ENCODE assay signal across 8 cellular contexts in the genomic region with DNA sequence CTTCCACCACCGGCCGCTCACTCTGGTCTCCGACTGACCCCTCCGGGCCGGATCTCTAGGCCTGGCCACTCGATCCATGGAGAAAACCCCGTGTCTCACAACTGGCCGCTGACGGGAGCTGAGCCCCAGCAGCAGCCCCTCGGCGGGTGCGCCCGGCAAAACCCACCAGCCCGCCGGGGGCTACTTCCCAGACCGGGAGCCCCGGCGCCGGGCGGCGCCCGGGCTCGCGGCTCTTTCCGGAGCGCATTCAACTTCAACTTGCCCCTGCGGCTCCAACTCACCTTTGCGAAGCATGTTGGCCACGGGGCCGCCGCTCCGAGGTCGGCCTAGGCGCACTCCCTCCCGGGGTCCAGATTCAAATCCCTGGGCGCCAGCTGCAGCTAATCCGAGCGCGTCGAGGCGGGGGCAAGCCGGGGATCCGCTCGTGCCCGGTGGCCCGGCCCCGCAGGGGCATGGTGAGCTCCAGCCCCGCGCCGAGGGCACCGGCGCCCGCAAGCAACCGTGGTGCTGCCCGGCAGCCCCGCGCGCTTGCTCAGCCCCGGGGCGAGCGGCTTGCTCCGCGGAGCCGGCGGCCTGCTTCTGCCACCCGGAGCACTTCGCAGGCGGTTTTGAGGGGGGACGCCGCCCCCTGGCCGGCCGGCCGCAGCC. TPM values are rescaled to one million over a fixed set of nuclear protein-coding genes. Genes with fewer than 3 reads are reported as not detected.
DNase-seq lines count a peak whose midpoint lies in the region; ATAC-seq lines count a peak whose summit lies in the region.

No MANE protein-coding gene starts in this region.

- no peak overlapping the region for H3K27ac ChIP-seq in CD4-positive, CD25-positive, alpha-beta regulatory T cell (ENCODE audit: insufficient read depth, low read length, poor library complexity, severe bottlenecking)
- no peak overlapping the region for H3K27ac ChIP-seq in effector memory CD4-positive, alpha-beta T cell (ENCODE audit: insufficient read depth, low read length, poor library complexity, severe bottlenecking)

- no peaks in the 10 kb centered on the region for H3K9me3 ChIP-seq in CD4-positive, CD25-positive, alpha-beta regulatory T cell (ENCODE audit: control insufficient read depth in 2 of 2, low read length in 2 of 2)
- H3K9me3 ChIP-seq in MG63 (no peaks in the 10 kb centered on the region), neuron (ENCODE audit: low read length) (no peaks in the 10 kb centered on the region)
- H3K9me3 ChIP-seq in effector memory CD4-positive, alpha-beta T cell (ENCODE audit: control insufficient read depth, low read length): no peaks in the 10 kb centered on the region

- H3K36me3 Mint-ChIP-seq in CD4-positive, CD25-positive, alpha-beta regulatory T cell: no peaks in the 10 kb centered on the region

- no peak overlapping the region for H3K27ac Mint-ChIP-seq in CD4-positive, CD25-positive, alpha-beta regulatory T cell

- peaks cover 75% of the 10 kb centered on the region for H3K27me3 Mint-ChIP-seq in CD4-positive, CD25-positive, alpha-beta regulatory T cell

- no peak for ATAC-seq in CD4-positive, CD25-positive, alpha-beta regulatory T cell (ENCODE audit: low read depth in 2 of 2)
- no peak for ATAC-seq in HG03354 (IDR thresholded peaks at IDR 0.05; ENCODE audit: poor library complexity, severe bottlenecking, unreplicated experiment)

- H3K4me3 ChIP-seq in CD4-positive, CD25-positive, alpha-beta regulatory T cell (ENCODE audit: low read depth, low read length): no peak overlapping the region
- H3K4me3 ChIP-seq in MG63 (peak overlapping the region; percentile 44), neuron (ENCODE audit: low read length) (peak overlapping the region; percentile 31)
- peak overlapping the region; percentile 74 for H3K4me3 ChIP-seq in effector memory CD4-positive, alpha-beta T cell (ENCODE audit: insufficient read depth, low read depth, low read length, poor library complexity, severe bottlenecking)

- H3K4me1 Mint-ChIP-seq in CD4-positive, CD25-positive, alpha-beta regulatory T cell: peaks cover 0 to 18% (median 3%) of the 10 kb centered on the region in 4 donors

- DNase-seq in CD4-positive, CD25-positive, alpha-beta regulatory T cell: no peak
- no peak for DNase-seq in MG63
- no peak for DNase-seq in effector memory CD4-positive, alpha-beta T cell
- no peak for DNase-seq in putamen (ENCODE audit: low spot score)
- no peak for DNase-seq in AML-193 (lab: John Stamatoyannopoulos, UW)
- DNase-seq in NCI-H1092 (lab: John Stamatoyannopoulos, UW): no peak

- no peaks in the 10 kb centered on the region for H3K9me3 Mint-ChIP-seq in CD4-positive, CD25-positive, alpha-beta regulatory T cell

- H3K4me1 ChIP-seq in CD4-positive, CD25-positive, alpha-beta regulatory T cell (ENCODE audit: control insufficient read depth, insufficient read depth, low read length, poor library complexity, severe bottlenecking): peaks cover 38% of the 10 kb centered on the region
- H3K4me1 ChIP-seq in effector memory CD4-positive, alpha-beta T cell (ENCODE audit: control insufficient read depth, insufficient read depth, low read length, poor library complexity, severe bottlenecking): peaks cover 30% of the 10 kb centered on the region
- peaks cover 24% of the 10 kb centered on the region for H3K4me1 ChIP-seq in neuron (ENCODE audit: insufficient read depth, low read length)

- H3K27me3 ChIP-seq in CD4-positive, CD25-positive, alpha-beta regulatory T cell (ENCODE audit: control insufficient read depth, insufficient read depth, low read length): peaks cover 7% of the 10 kb centered on the region
- H3K27me3 ChIP-seq in MG63 (no peaks in the 10 kb centered on the region), neuron (ENCODE audit: insufficient read depth, low read length) (peaks cover 69% of the 10 kb centered on the region)
- H3K27me3 ChIP-seq in effector memory CD4-positive, alpha-beta T cell (replicated peaks; ENCODE audit: control insufficient read depth, insufficient read depth, low read length, poor library complexity, severe bottlenecking): peaks cover 15% of the 10 kb centered on the region

- H3K36me3 ChIP-seq in CD4-positive, CD25-positive, alpha-beta regulatory T cell (ENCODE audit: control insufficient read depth, insufficient read depth, low read length): no peaks in the 10 kb centered on the region
- no peaks in the 10 kb centered on the region for H3K36me3 ChIP-seq in MG63
- no peaks in the 10 kb centered on the region for H3K36me3 ChIP-seq in effector memory CD4-positive, alpha-beta T cell (ENCODE audit: control insufficient read depth, insufficient read depth, low read length)
- no peaks in the 10 kb centered on the region for H3K36me3 ChIP-seq in neuron (ENCODE audit: insufficient read depth, low read length)

- H2AFZ ChIP-seq in neuron (ENCODE audit: low read depth, low read length): peak overlapping the region; percentile 55

- peak overlapping the region in 3 of 4 donors; percentile 58 to 86 (median 81) for H3K4me3 Mint-ChIP-seq in CD4-positive, CD25-positive, alpha-beta regulatory T cell

RNA-seq across cellular contexts. Expression of a gene that starts 0.4 kb away (rescaled TPM):
- 0.35 TPM for total RNA-seq in CD4-positive, CD25-positive, alpha-beta regulatory T cell
- under 1 TPM in 2 of 4 donors, not detected in 2; 0.14 to 0.28 TPM for polyA plus RNA-seq in CD4-positive, CD25-positive, alpha-beta regulatory T cell
- 4.9 and 8.9 TPM in 2 replicates for total RNA-seq in MG63 (2014; rRNA removed; shearing (Covaris generic); ENCODE audit: low replicate concordance)

RNA-seq across cellular contexts. Expression of a gene that starts 5.3 kb away (rescaled TPM):
- 70.0 TPM for total RNA-seq in CD4-positive, CD25-positive, alpha-beta regulatory T cell
- polyA plus RNA-seq in CD4-positive, CD25-positive, alpha-beta regulatory T cell: 10 to 100 TPM; 32.4 to 40.4 (median 36.4) TPM
- total RNA-seq in MG63 (2014; rRNA removed; shearing (Covaris generic); ENCODE audit: low replicate concordance): 14.2 and 18.4 TPM in 2 replicates

RNA-seq across cellular contexts. Expression of a gene that starts 17.1 kb away (rescaled TPM):
- total RNA-seq in CD4-positive, CD25-positive, alpha-beta regulatory T cell: 30.8 TPM
- 100 to 1,000 TPM in 1 of 4 donors, 10 to 100 TPM in 3; 64.3 to 106 (median 80.2) TPM for polyA plus RNA-seq in CD4-positive, CD25-positive, alpha-beta regulatory T cell
- 36.6 and 51.8 TPM in 2 replicates for total RNA-seq in MG63 (2014; rRNA removed; shearing (Covaris generic); ENCODE audit: low replicate concordance)

RNA-seq across cellular contexts. Expression of a gene that starts 30.2 kb away (rescaled TPM):
- 1.3 TPM for total RNA-seq in CD4-positive, CD25-positive, alpha-beta regulatory T cell
- under 1 TPM in 3 of 4 donors, not detected in 1; 0.14 to 0.75 (median 0.54) TPM for polyA plus RNA-seq in CD4-positive, CD25-positive, alpha-beta regulatory T cell
- total RNA-seq in MG63 (2014; rRNA removed; shearing (Covaris generic); ENCODE audit: low replicate concordance): 0.89 and 1.1 TPM in 2 replicates
